In the genomic region with DNA sequence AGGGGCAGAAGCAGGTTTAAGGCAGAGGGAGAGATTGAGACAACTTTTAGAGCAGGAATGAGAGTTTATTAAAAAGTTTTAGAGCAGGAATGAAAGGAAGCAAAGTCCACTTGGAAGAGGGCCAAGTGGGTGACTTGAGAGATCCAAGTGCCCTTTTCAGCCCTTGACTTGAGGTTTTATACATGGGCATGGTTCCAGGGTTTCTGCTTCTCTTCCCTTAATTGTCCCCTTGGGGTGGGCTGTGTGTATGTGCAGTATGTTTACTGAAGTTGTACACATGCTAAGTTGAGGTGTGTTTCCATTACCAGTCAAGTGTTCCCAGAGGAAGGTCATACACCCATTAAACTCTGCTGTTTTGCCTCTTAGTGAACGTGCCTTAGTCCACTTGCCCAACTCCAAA, we compare ENCODE assay signal across 1 cellular context.
TF ChIP-seq lines count a peak whose summit lies in the region.

No MANE protein-coding gene starts in this region.

TF ChIP-seq in HepG2, 621 proteins besides CTCF, POLR2A, EP300 and RAD21:
- TF ChIP-seq NPAS2 (CRISPR knock-in tag; IDR thresholded peaks at IDR 0.05; ENCODE audit: borderline replicate concordance): no peak
- TF ChIP-seq KLF6 (CRISPR knock-in tag; IDR thresholded peaks at IDR 0.05): no peak
- TF ChIP-seq CBX2 (IDR thresholded peaks at IDR 0.05; ENCODE audit: low read depth, low read length): no peak
- no peak for TF ChIP-seq CBX2 (CRISPR knock-in tag; IDR thresholded peaks at IDR 0.05; ENCODE audit: low read depth)
- no peak for TF ChIP-seq SIX1 (CRISPR knock-in tag; IDR thresholded peaks at IDR 0.05; ENCODE audit: borderline replicate concordance)
- TF ChIP-seq ARNTL (CRISPR knock-in tag; IDR thresholded peaks at IDR 0.05): no peak
- TF ChIP-seq, protein P1, sequence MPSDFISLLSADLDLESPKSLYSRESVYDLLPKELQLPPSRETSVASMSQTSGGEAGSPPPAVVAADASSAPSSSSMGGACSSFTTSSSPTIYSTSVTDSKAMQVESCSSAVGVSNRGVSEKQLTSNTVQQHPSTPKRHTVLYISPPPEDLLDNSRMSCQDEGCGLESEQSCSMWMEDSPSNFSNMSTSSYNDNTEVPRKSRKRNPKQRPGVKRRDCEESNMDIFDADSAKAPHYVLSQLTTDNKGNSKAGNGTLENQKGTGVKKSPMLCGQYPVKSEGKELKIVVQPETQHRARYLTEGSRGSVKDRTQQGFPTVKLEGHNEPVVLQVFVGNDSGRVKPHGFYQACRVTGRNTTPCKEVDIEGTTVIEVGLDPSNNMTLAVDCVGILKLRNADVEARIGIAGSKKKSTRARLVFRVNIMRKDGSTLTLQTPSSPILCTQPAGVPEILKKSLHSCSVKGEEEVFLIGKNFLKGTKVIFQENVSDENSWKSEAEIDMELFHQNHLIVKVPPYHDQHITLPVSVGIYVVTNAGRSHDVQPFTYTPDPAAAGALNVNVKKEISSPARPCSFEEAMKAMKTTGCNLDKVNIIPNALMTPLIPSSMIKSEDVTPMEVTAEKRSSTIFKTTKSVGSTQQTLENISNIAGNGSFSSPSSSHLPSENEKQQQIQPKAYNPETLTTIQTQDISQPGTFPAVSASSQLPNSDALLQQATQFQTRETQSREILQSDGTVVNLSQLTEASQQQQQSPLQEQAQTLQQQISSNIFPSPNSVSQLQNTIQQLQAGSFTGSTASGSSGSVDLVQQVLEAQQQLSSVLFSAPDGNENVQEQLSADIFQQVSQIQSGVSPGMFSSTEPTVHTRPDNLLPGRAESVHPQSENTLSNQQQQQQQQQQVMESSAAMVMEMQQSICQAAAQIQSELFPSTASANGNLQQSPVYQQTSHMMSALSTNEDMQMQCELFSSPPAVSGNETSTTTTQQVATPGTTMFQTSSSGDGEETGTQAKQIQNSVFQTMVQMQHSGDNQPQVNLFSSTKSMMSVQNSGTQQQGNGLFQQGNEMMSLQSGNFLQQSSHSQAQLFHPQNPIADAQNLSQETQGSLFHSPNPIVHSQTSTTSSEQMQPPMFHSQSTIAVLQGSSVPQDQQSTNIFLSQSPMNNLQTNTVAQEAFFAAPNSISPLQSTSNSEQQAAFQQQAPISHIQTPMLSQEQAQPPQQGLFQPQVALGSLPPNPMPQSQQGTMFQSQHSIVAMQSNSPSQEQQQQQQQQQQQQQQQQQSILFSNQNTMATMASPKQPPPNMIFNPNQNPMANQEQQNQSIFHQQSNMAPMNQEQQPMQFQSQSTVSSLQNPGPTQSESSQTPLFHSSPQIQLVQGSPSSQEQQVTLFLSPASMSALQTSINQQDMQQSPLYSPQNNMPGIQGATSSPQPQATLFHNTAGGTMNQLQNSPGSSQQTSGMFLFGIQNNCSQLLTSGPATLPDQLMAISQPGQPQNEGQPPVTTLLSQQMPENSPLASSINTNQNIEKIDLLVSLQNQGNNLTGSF (CRISPR knock-in tag; IDR thresholded peaks at IDR 0.05): no peak
TF ChIP-seq in HepG2: peak in this region for 0.
